ENCODE assay signal across 24 cellular contexts in genomic region chr6:76594109-76594508, GRCh38.
"Had no signal": no experiment of that assay in that cellular context is flagged by ENCODE, and none has a peak within 500 bp of the region (broad histone marks: within the 10 kb centered on the region; RNA-seq: fewer than 3 reads in every experiment).

No MANE protein-coding gene starts in this region.

- H3K9me3 ChIP-seq: ovary, psoas muscle, right lobe of liver, sigmoid colon, suprapubic skin, testis, transverse colon, vagina had no signal

- H2AFZ ChIP-seq: neural progenitor cell, parathyroid adenoma had no signal

- H3K27me3 ChIP-seq: neural progenitor cell, right lobe of liver, sigmoid colon, suprapubic skin, testis, tibial artery, transverse colon, vagina had no signal

- DNase-seq: natural killer cell; occipital lobe; ovary; psoas muscle; right cardiac atrium; right lobe of liver; sigmoid colon; small intestine; stimulated activated CD4-positive, alpha-beta T cell treated with anti-CD3 and anti-CD28 coated beads, Interleukin-15, amount 100 ng/mL, for 24 hours; stimulated activated CD4-positive, alpha-beta T cell treated with anti-CD3 and anti-CD28 coated beads, Interleukin-2, amount 100 ng/mL, for 24 hours; stimulated activated CD4-positive, alpha-beta T cell treated with anti-CD3 and anti-CD28 coated beads, Interleukin-2, amount 100 ng/mL, for 48 hours; stimulated activated CD4-positive, alpha-beta T cell treated with anti-CD3 and anti-CD28 coated beads, Interleukin-4, amount 100 ng/mL, for 24 hours; stimulated activated naive CD4-positive, alpha-beta T cell; stimulated activated naive CD8-positive, alpha-beta T cell treated with anti-CD3 and anti-CD28 coated beads, Interleukin-15, amount 100 ng/mL, for 72 hours; stimulated activated naive CD8-positive, alpha-beta T cell treated with anti-CD3 and anti-CD28 coated beads, Interleukin-15, Interleukin-2, amounts not matched to agents 100 U/mL and 50 U/mL, for 24 hours; substantia nigra; testis; tibial artery; transverse colon had no signal

- H3K4me2 ChIP-seq: neural progenitor cell had no signal

- H3K9ac ChIP-seq: neural progenitor cell, parathyroid adenoma had no signal

- FAIRE-seq: small intestine, urothelium cell line had no signal

- H3K4me3 ChIP-seq: neural progenitor cell, ovary, psoas muscle, right lobe of liver, sigmoid colon, suprapubic skin, testis, tibial artery, transverse colon, vagina had no signal

- H3K4me1 ChIP-seq: neural progenitor cell, parathyroid adenoma, psoas muscle, right lobe of liver, sigmoid colon, suprapubic skin, testis, tibial artery, transverse colon, vagina had no signal

- H3K79me2 ChIP-seq: parathyroid adenoma had no signal

- ATAC-seq: natural killer cell; psoas muscle; right cardiac atrium; right lobe of liver; stimulated activated naive CD8-positive, alpha-beta T cell treated with anti-CD3 and anti-CD28 coated beads, Interleukin-15, amount 100 ng/mL, for 72 hours; stimulated activated naive CD8-positive, alpha-beta T cell treated with anti-CD3 and anti-CD28 coated beads, Interleukin-15, Interleukin-2, amounts not matched to agents 100 U/mL and 50 U/mL, for 24 hours had no signal

- H3K27ac ChIP-seq: neural progenitor cell, ovary, parathyroid adenoma, psoas muscle, right lobe of liver, sigmoid colon, suprapubic skin, testis, tibial artery, transverse colon, vagina had no signal

- H3K36me3 ChIP-seq: neural progenitor cell, ovary, right lobe of liver, sigmoid colon, suprapubic skin, tibial artery, transverse colon, vagina had no signal
